Comparison of ENCODE assay signal across 9 cellular contexts in the genomic region with DNA sequence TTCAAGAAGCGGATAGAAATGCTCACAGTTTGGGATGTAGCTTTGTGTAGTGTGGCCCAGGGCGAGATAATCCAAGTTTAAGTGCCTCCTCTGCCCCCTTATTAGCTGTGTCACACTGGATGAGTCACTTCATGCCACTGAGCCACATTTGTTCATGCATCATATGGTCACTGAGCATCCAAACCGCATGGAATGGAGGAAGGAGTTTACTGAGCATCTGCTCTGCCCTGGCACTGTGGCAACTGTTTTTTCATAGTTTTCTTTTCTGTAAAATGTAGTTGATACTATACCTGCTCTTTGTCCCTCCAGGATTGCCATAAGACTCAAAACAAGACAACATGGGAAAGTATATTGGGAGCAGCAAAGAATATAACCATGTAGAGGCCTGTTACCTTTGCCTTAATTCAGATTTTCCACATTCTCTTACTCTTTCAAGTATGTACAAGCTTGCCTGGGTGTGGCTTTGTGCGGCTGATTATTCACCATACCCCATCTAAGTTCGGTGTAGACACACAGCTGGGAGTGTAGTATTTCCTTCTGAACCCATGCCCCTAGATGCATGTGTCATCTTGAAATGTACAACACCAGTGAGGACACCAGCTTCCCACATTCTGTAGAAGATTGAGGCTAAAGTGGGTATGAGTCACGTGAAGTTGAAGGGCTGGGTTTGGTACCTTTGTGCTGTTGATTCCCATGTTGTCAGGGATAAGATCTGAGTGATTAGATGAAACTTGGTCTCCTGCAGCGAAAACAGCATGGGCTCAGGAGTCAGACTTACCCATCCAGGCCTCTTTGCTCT. TPM values are rescaled to one million over a fixed set of nuclear protein-coding genes. Genes with fewer than 3 reads are reported as not detected.
DNase-seq lines count a peak whose midpoint lies in the region; ATAC-seq, FAIRE-seq and TF ChIP-seq lines count a peak whose summit lies in the region.
"Had no signal": no experiment of that assay in that cellular context is flagged by ENCODE, and none has a peak within 500 bp of the region (broad histone marks: within the 10 kb centered on the region; RNA-seq: fewer than 3 reads in every experiment).

No MANE protein-coding gene starts in this region.

- FAIRE-seq in keratinocyte (lab: Jason Lieb, UNC): peak; percentile 100

- DNase-seq in AG04450 (ENCODE audit: low read depth, low spot score) (peak; percentile 23), HT1080 (ENCODE audit: low read depth) (peak; percentile 98), keratinocyte (ENCODE audit: low read depth, low spot score) (peak; percentile 100), NCI-H2107 (lab: John Stamatoyannopoulos, UW) (no peak)
- no peak for DNase-seq in activated T-helper 1 cell treated with anti-CD3 and anti-CD28 coated beads, Interleukin-12 subunit alpha, Interleukin-12 subunit beta, Interleukin-2, Interleukin-4 antibody, amounts not matched to agents 30 ng/mL and 10 ng/mL and 1 ng/mL, durations not matched to agents 14 hours and 24 hours and 36 hours (ENCODE audit: low spot score)
- DNase-seq: activated CD4-positive, alpha-beta memory T cell treated with anti-CD3 and anti-CD28 coated beads, Interleukin-2, amount 10 ng/mL, durations not matched to agents 7 days and 5 days had no signal

- no peaks in the 10 kb centered on the region for H3K9me3 Mint-ChIP-seq in activated T-helper 17 cell treated with anti-CD3 and anti-CD28 coated beads, Interleukin-2, amount 50 U/mL, for 72 hours
- no peaks in the 10 kb centered on the region for H3K9me3 Mint-ChIP-seq in activated T-helper 1 cell treated with anti-CD3 and anti-CD28 coated beads, Interleukin-12 subunit alpha, Interleukin-12 subunit beta, Interleukin-2, Interleukin-4 antibody, amounts not matched to agents 30 ng/mL and 10 ng/mL and 1 ng/mL, durations not matched to agents 14 hours and 24 hours and 36 hours
- H3K9me3 Mint-ChIP-seq: activated CD4-positive, alpha-beta memory T cell treated with anti-CD3 and anti-CD28 coated beads, Interleukin-2, amount 10 ng/mL, durations not matched to agents 7 days and 5 days had no signal

- TF ChIP-seq CTCF in AG04450 (IDR thresholded peaks at IDR 0.05; ENCODE audit: low read depth, low read length): no peak
- no peak for TF ChIP-seq CTCF in keratinocyte (optimal IDR thresholded peaks at IDR 0.05 in 1 of 3, IDR thresholded peaks at IDR 0.05 in 1 of 3, conservative IDR thresholded peaks at IDR 0.05 in 1 of 3; ENCODE audit: extremely low read depth in 1 of 3, insufficient read depth in 2 of 3, low read length in 3 of 3)

- dilution Hi-C loops in keratinocyte (cut with MboI; ENCODE audit: extremely low pct_ligation_motif_present, low sequenced_read_pairs): loop anchor here (5.0 kb wide), 1 partner anchor 72 kb away; a partner anchor contains a TSS

- no peak overlapping the region for H3K27ac Mint-ChIP-seq in activated T-helper 17 cell treated with anti-CD3 and anti-CD28 coated beads, Interleukin-2, amount 50 U/mL, for 72 hours
- H3K27ac Mint-ChIP-seq in activated T-helper 1 cell treated with anti-CD3 and anti-CD28 coated beads, Interleukin-12 subunit alpha, Interleukin-12 subunit beta, Interleukin-2, Interleukin-4 antibody, amounts not matched to agents 30 ng/mL and 10 ng/mL and 1 ng/mL, durations not matched to agents 14 hours and 24 hours and 36 hours: no peak overlapping the region
- H3K27ac Mint-ChIP-seq: activated CD4-positive, alpha-beta memory T cell treated with anti-CD3 and anti-CD28 coated beads, Interleukin-2, amount 10 ng/mL, durations not matched to agents 7 days and 5 days had no signal

- no peaks in the 10 kb centered on the region for H3K9me1 ChIP-seq in keratinocyte (ENCODE audit: control insufficient read depth, extremely low read depth, insufficient read depth, low read length)

- intact Hi-C loops in activated T-helper 1 cell treated with anti-CD3 and anti-CD28 coated beads, Interleukin-12 subunit alpha, Interleukin-12 subunit beta, Interleukin-2, Interleukin-4 antibody, amounts not matched to agents 30 ng/mL and 10 ng/mL and 1 ng/mL, durations not matched to agents 14 hours and 24 hours and 36 hours (cut with micrococcal nuclease): no loop called here

- H3K27ac ChIP-seq in AG04450 (ENCODE audit: low read depth, low read length) (no peak overlapping the region), keratinocyte (ENCODE audit: control insufficient read depth, insufficient read depth, low read length) (peak overlapping the region; percentile 96)

- peaks cover 5% of the 10 kb centered on the region for H3K4me1 Mint-ChIP-seq in activated T-helper 17 cell treated with anti-CD3 and anti-CD28 coated beads, Interleukin-2, amount 50 U/mL, for 72 hours
- H3K4me1 Mint-ChIP-seq in activated T-helper 1 cell treated with anti-CD3 and anti-CD28 coated beads, Interleukin-12 subunit alpha, Interleukin-12 subunit beta, Interleukin-2, Interleukin-4 antibody, amounts not matched to agents 30 ng/mL and 10 ng/mL and 1 ng/mL, durations not matched to agents 14 hours and 24 hours and 36 hours (ENCODE audit: low read depth): no peaks in the 10 kb centered on the region
- H3K4me1 Mint-ChIP-seq: activated CD4-positive, alpha-beta memory T cell treated with anti-CD3 and anti-CD28 coated beads, Interleukin-2, amount 10 ng/mL, durations not matched to agents 7 days and 5 days had no signal

- no peaks in the 10 kb centered on the region for H4K20me1 ChIP-seq in keratinocyte (ENCODE audit: control insufficient read depth, extremely low read depth, insufficient read depth, low read length)

- no peak for TF ChIP-seq POLR2A in GM18505 (IDR thresholded peaks at IDR 0.05; ENCODE audit: borderline replicate concordance, extremely low read depth, insufficient read depth, insufficient read length)

- no peaks in the 10 kb centered on the region for H3K79me2 ChIP-seq in keratinocyte (ENCODE audit: control insufficient read depth, insufficient read depth, low read length)

- ATAC-seq in activated T-helper 17 cell treated with anti-CD3 and anti-CD28 coated beads, Interleukin-2, amount 50 U/mL, for 72 hours (replicated peaks): peak; percentile 31
- ATAC-seq in GM18505 (IDR thresholded peaks at IDR 0.05; ENCODE audit: unreplicated experiment): no peak
- no peak for ATAC-seq in HG02970 (IDR thresholded peaks at IDR 0.05; ENCODE audit: low FRiP score, unreplicated experiment)

- H3K36me3 ChIP-seq in keratinocyte (ENCODE audit: control insufficient read depth in 2 of 2, extremely low read depth in 1 of 2, insufficient read depth in 2 of 2, low read length in 2 of 2): no peaks in the 10 kb centered on the region

- H3K27me3 Mint-ChIP-seq in activated T-helper 17 cell treated with anti-CD3 and anti-CD28 coated beads, Interleukin-2, amount 50 U/mL, for 72 hours: peaks cover 8% of the 10 kb centered on the region
- peaks cover 5% of the 10 kb centered on the region for H3K27me3 Mint-ChIP-seq in activated T-helper 1 cell treated with anti-CD3 and anti-CD28 coated beads, Interleukin-12 subunit alpha, Interleukin-12 subunit beta, Interleukin-2, Interleukin-4 antibody, amounts not matched to agents 30 ng/mL and 10 ng/mL and 1 ng/mL, durations not matched to agents 14 hours and 24 hours and 36 hours (ENCODE audit: insufficient read depth)

- no peaks in the 10 kb centered on the region for H3K9me3 ChIP-seq in AG04450 (ENCODE audit: control insufficient read depth, insufficient read depth, low read length)
- no peaks in the 10 kb centered on the region for H3K9me3 ChIP-seq in keratinocyte (ENCODE audit: control insufficient read depth, low read depth, low read length)

- H3K4me2 ChIP-seq in keratinocyte (ENCODE audit: control insufficient read depth, extremely low read depth, insufficient read depth, low read depth, low read length): peak overlapping the region; percentile 85

- H3K4me3 ChIP-seq in AG04450 (ENCODE audit: low read depth, low read length) (no peak overlapping the region), keratinocyte (ENCODE audit: control insufficient read depth in 2 of 3, extremely low read depth in 1 of 3, insufficient read depth in 2 of 3, low read depth in 1 of 3, low read length in 3 of 3) (peak overlapping the region in 2 of 3 experiments; percentile 6 to 34)

- no peaks in the 10 kb centered on the region for H3K36me3 Mint-ChIP-seq in activated T-helper 17 cell treated with anti-CD3 and anti-CD28 coated beads, Interleukin-2, amount 50 U/mL, for 72 hours (ENCODE audit: low read depth)
- no peaks in the 10 kb centered on the region for H3K36me3 Mint-ChIP-seq in activated T-helper 1 cell treated with anti-CD3 and anti-CD28 coated beads, Interleukin-12 subunit alpha, Interleukin-12 subunit beta, Interleukin-2, Interleukin-4 antibody, amounts not matched to agents 30 ng/mL and 10 ng/mL and 1 ng/mL, durations not matched to agents 14 hours and 24 hours and 36 hours (ENCODE audit: low read depth)

- POLR2A ChIA-PET in AG04450 (lab: Yijun Ruan, JAX): interaction anchor here (0.6 to 2.3 kb wide), 5 partner anchors 15 to 108 kb away, joined by 3 to 15 read pairs (median 3); a partner anchor contains a TSS

- H3K27me3 ChIP-seq in AG04450 (ENCODE audit: control insufficient read depth, insufficient read depth, low read length) (no peaks in the 10 kb centered on the region), keratinocyte (ENCODE audit: control insufficient read depth, extremely low read depth, insufficient read depth, low read length) (no peaks in the 10 kb centered on the region)

- H2AFZ ChIP-seq in keratinocyte (ENCODE audit: control insufficient read depth, low read length): no peak overlapping the region

- no peak overlapping the region for H3K4me3 Mint-ChIP-seq in activated T-helper 17 cell treated with anti-CD3 and anti-CD28 coated beads, Interleukin-2, amount 50 U/mL, for 72 hours
- H3K4me3 Mint-ChIP-seq in activated T-helper 1 cell treated with anti-CD3 and anti-CD28 coated beads, Interleukin-12 subunit alpha, Interleukin-12 subunit beta, Interleukin-2, Interleukin-4 antibody, amounts not matched to agents 30 ng/mL and 10 ng/mL and 1 ng/mL, durations not matched to agents 14 hours and 24 hours and 36 hours: no peak overlapping the region
- H3K4me3 Mint-ChIP-seq: activated CD4-positive, alpha-beta memory T cell treated with anti-CD3 and anti-CD28 coated beads, Interleukin-2, amount 10 ng/mL, durations not matched to agents 7 days and 5 days had no signal

- CTCF ChIA-PET in AG04450 (lab: Charles Lee): interaction anchor here (1.1 to 4.3 kb wide), 3 partner anchors 15 to 75 kb away, joined by 5 to 26 read pairs (median 18); a partner anchor contains a TSS

- H3K4me1 ChIP-seq in keratinocyte (ENCODE audit: control insufficient read depth, extremely low read depth, insufficient read depth, low read length): peaks cover 36% of the 10 kb centered on the region

- H3K9ac ChIP-seq in keratinocyte (ENCODE audit: control insufficient read depth, extremely low read depth, insufficient read depth, low read length): peak overlapping the region; percentile 72

RNA-seq across cellular contexts. Expression of a gene that starts 14.8 kb away (rescaled TPM):
- 46.0 and 47.3 TPM in 2 replicates for polyA plus RNA-seq in AG04450 (2011; rRNA removed)
- 67.3 and 71.7 TPM in 2 replicates for polyA minus RNA-seq in AG04450 (2011; rRNA and poly(A)+ RNA removed)
- total RNA-seq in HT1080 (2014; rRNA removed; shearing (Covaris generic)): 49.2 and 58.9 TPM in 2 replicates
- 19.2 and 25.2 TPM in 2 replicates for polyA plus RNA-seq in HT1080 (2015; cell fraction: cytosol; rRNA removed)
- 47.4 and 51.4 TPM in 2 replicates for polyA plus RNA-seq in HT1080 (2015; cell fraction: nucleus; rRNA removed)
- 10 to 100 TPM; 34.0 to 51.1 TPM for total RNA-seq in activated T-helper 17 cell treated with anti-CD3 and anti-CD28 coated beads, Interleukin-2, amount 50 U/mL, for 72 hours
- polyA plus RNA-seq in keratinocyte: 25.2 to 32.4 TPM (median 30.1 TPM) in 3 replicates
- 43.2 TPM for polyA plus RNA-seq in keratinocyte (2011; ENCODE audit: low read depth)
- 21.2 and 25.9 TPM in 2 replicates for polyA plus RNA-seq in keratinocyte (2011; cell fraction: cytosol; rRNA removed)
- polyA plus RNA-seq in keratinocyte (2011; cell fraction: nucleus; rRNA removed): 50.0 and 52.1 TPM in 2 replicates
- 21.6 and 30.5 TPM in 2 replicates for polyA plus RNA-seq in keratinocyte (2012; ENCODE audit: low replicate concordance)
- 33.1 to 75.5 TPM (median 60.5 TPM) in 3 replicates for polyA minus RNA-seq in keratinocyte
- 24.9 TPM for polyA minus RNA-seq in keratinocyte (2011; cell fraction: cytosol; rRNA and poly(A)+ RNA removed)
- 40.2 and 54.8 TPM in 2 replicates for polyA minus RNA-seq in keratinocyte (2011; cell fraction: nucleus; rRNA and poly(A)+ RNA removed)
- 57.0 and 59.8 TPM in 2 replicates for total RNA-seq in activated T-helper 1 cell treated with anti-CD3 and anti-CD28 coated beads, Interleukin-12 subunit alpha, Interleukin-12 subunit beta, Interleukin-2, Interleukin-4 antibody, amounts not matched to agents 30 ng/mL and 10 ng/mL and 1 ng/mL, durations not matched to agents 14 hours and 24 hours and 36 hours

Comparison
In these comparisons a context has a peak if more than half of its experiments do, and no peak if none do; other contexts are left out.
1. DNase-seq: peak in AG04450 (single experiment), HT1080 (single experiment) and keratinocyte (single experiment); none in NCI-H2107 (single experiment) and activated T-helper 1 cell treated with anti-CD3 and anti-CD28 coated beads, Interleukin-12 subunit alpha, Interleukin-12 subunit beta, Interleukin-2, Interleukin-4 antibody, amounts not matched to agents 30 ng/mL and 10 ng/mL and 1 ng/mL, durations not matched to agents 14 hours and 24 hours and 36 hours (single experiment).